Comparison of ENCODE assay signal across 8 cellular contexts in genomic region chr2:144511222-144511855, GRCh38. TPM values are rescaled to one million over a fixed set of nuclear protein-coding genes. Genes with fewer than 3 reads are reported as not detected.
DNase-seq lines count a peak whose midpoint lies in the region; ATAC-seq and TF ChIP-seq lines count a peak whose summit lies in the region.

No MANE protein-coding gene starts in this region.

- H3K27ac ChIP-seq in HUES48 (ENCODE audit: low read depth, low read length) (peak overlapping the region; percentile 92), adipose tissue (ENCODE audit: low read depth, low read length) (peak overlapping the region; percentile 78), spleen (peak overlapping the region; percentile 49 to 99 (median 98)), foreskin keratinocyte (no peak overlapping the region)

- peak overlapping the region; percentile 40; the same call in 1 of the 2 replicates for H3K4me3 ChIP-seq in HUES48 (ENCODE audit: low read depth, low read length)
- H3K4me3 ChIP-seq in spleen = peak overlapping the region in 4 of 8 donors; percentile 1 to 81 (median 42)

- H3K27me3 ChIP-seq in HUES48 (ENCODE audit: control insufficient read depth, insufficient read depth, low read length) (peaks cover 89% of the 10 kb centered on the region), spleen (replicated peaks in 1 of 7) (no peaks in the 10 kb centered on the region), foreskin keratinocyte (peaks cover 100% of the 10 kb centered on the region)

- H3K4me1 Mint-ChIP-seq in immature natural killer cell = peaks cover 92 to 95% of the 10 kb centered on the region in 2 donors

- intact Hi-C loops in spleen (cut with DNase I; ENCODE audit: low total_unique reads) = loop anchor here (10.0 kb wide), 1 partner anchor 47 kb away; no protein-coding TSS in a partner anchor

- peak overlapping the region; percentile 86 to 98 (median 95) for H3K4me3 Mint-ChIP-seq in immature natural killer cell

- ATAC-seq in foreskin keratinocyte = no peak

- TF ChIP-seq POLR2A in spleen (IDR thresholded peaks at IDR 0.05) = no peak

- H3K9ac ChIP-seq in HUES48 (ENCODE audit: low read depth, low read length) = no peak overlapping the region

- H3K9me3 Mint-ChIP-seq in immature natural killer cell = peaks cover 0 to 5% (median 1%) of the 10 kb centered on the region in 6 donors

- TF ChIP-seq CTCF in spleen (IDR thresholded peaks at IDR 0.05 in 8 of 11, conservative IDR thresholded peaks at IDR 0.05 in 3 of 11) = no peak
- TF ChIP-seq CTCF in foreskin keratinocyte (conservative IDR thresholded peaks at IDR 0.05) = no peak

- H3K9me3 ChIP-seq in HUES48 (ENCODE audit: control insufficient read depth, insufficient read depth, low read length) (no peaks in the 10 kb centered on the region), spleen (no peaks in the 10 kb centered on the region)

- peaks cover 26 to 39% (median 38%) of the 10 kb centered on the region in 3 donors for H3K36me3 Mint-ChIP-seq in immature natural killer cell

- DNase-seq in immature natural killer cell (no peak), spleen (no peak), SHP77 treated with DMSO at 0.1 percent for 48 hours (lab: John Stamatoyannopoulos, UW) (no peak), foreskin keratinocyte (no peak), T1000 (lab: John Stamatoyannopoulos, UW) (no peak), NCI-H2171 (lab: John Stamatoyannopoulos, UW) (no peak)

- H3K36me3 ChIP-seq in HUES48 (ENCODE audit: control insufficient read depth, insufficient read depth, low read length) (no peaks in the 10 kb centered on the region), spleen (peaks cover 0 to 24% (median 2%) of the 10 kb centered on the region in 6 donors)

- H3K27me3 Mint-ChIP-seq in immature natural killer cell (ENCODE audit: low read depth in 3 of 3) = peaks cover 32 to 89% (median 79%) of the 10 kb centered on the region in 3 donors

- H3K27ac Mint-ChIP-seq in immature natural killer cell = peak overlapping the region in 5 of 6 donors; percentile 96 to 100 (median 98)

- WGBS in adipose tissue, 3 donors = 36 to 64% (median 42%) methylated on average over 3 of the region's 3 CpGs
- 37 to 58% (median 47%) methylated on average over 3 of the region's 3 CpGs for WGBS in spleen, 5 donors

- peaks cover 78% of the 10 kb centered on the region for H3K4me1 ChIP-seq in HUES48 (ENCODE audit: control insufficient read depth, insufficient read depth, low read length)
- peaks cover 26 to 96% (median 89%) of the 10 kb centered on the region in 6 donors for H3K4me1 ChIP-seq in spleen
- no peaks in the 10 kb centered on the region for H3K4me1 ChIP-seq in foreskin keratinocyte

RNA-seq across cellular contexts. Expression of gene ZEB2, which starts 8.6 kb away (rescaled TPM):
- polyA plus RNA-seq in adipose tissue (10 to 100 TPM in 2 of 3 donors, 1 to 10 TPM in 1; 5.6 to 92.6 (median 76.3) TPM), immature natural killer cell (100 to 1,000 TPM in 1 of 3 donors, 10 to 100 TPM in 2; 56.5 to 115 (median 62.3) TPM), spleen (10 to 100 TPM; 25.5 to 36.8 (median 28.5) TPM), foreskin keratinocyte (0.08 TPM in 2 replicates)
- total RNA-seq in spleen (100 to 1,000 TPM; 217 to 362 (median 262) TPM), foreskin keratinocyte (0.03 and 0.11 TPM in 2 replicates)
